In the genomic region with DNA sequence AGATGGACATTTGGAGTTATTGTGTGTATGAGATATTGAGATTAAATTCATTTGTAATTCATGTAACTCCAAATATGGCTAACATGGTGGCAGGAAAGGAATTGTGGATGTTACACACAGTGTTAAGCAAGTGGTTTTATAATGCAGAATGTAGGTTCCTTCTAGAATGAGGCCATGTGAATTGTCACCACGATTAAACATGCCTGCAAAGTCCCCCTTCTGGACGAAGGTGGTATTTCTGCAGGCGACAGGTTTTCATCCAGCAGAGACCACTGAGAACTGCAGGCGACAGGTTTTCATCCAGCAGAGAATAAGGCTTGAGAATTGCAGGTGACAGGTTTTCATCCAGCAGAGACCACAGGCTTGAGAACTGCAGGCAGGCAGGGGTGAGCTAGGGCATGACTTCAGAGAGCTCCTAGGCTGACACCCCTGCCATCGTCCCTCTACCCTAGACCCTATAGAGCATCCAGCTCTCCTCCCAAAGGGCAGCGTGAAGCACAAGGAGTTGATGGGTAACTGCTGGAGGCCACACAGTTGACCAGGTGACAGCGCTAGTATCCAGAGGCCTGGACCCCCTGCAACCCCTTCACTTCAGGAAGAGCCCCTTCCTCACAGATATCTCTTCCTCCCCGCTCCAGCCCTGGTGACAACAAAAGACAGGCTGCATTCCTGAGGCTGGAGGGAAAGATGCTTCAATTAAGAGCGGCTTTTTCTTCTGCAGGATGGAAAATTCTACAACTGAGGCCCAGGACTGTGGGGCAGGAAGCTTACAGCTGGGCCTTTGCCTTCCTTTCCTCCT, we compare ENCODE assay signal across 8 cellular contexts.
A peak's percentile ranks its signal among the peaks of the same experiment; 100 is the strongest.
DNase-seq lines count a peak whose midpoint lies in the region; TF ChIP-seq lines count a peak whose summit lies in the region.

No MANE protein-coding gene starts in this region.

- DNase-seq in BE2C, result peak; percentile 61
- DNase-seq in GM20000 (ENCODE audit: low spot score), result peak; percentile 57
- peak; percentile 12 for DNase-seq in NCI-H748 treated with DMSO at 0.1 percent for 48 hours (lab: John Stamatoyannopoulos, UW)
- DNase-seq in activated CD8-positive, alpha-beta memory T cell treated with anti-CD3 and anti-CD28 coated beads, Interleukin-2, amount 50 U/mL, for 4 hours, result peak; percentile 54
- no peak for DNase-seq in esophagus squamous epithelium (lab: John Stamatoyannopoulos, UW)
- DNase-seq in osteocyte (ENCODE audit: extremely low spot score, unreplicated experiment), result no peak
- DNase-seq in ureter (ENCODE audit: low spot score), result no peak
- DNase-seq in ovary, result no peak

- no peaks in the 10 kb centered on the region for H3K9me3 ChIP-seq in BE2C
- H3K9me3 ChIP-seq in esophagus squamous epithelium, result peaks cover 0 to 13% (median 11%) of the 10 kb centered on the region in 3 donors
- H3K9me3 ChIP-seq in ovary, result no peaks in the 10 kb centered on the region

- H3K27ac ChIP-seq in esophagus squamous epithelium (peak overlapping the region in 2 of 4 donors; percentile 4 to 42), ovary (no peak overlapping the region)

- peak; percentile 65 for TF ChIP-seq CTCF in BE2C (IDR thresholded peaks at IDR 0.05; ENCODE audit: low read depth, low read length)
- no peak for TF ChIP-seq CTCF in GM20000 (IDR thresholded peaks at IDR 0.05; ENCODE audit: extremely low read depth, missing control alignments)
- peak; percentile 29 to 69 (median 60) for TF ChIP-seq CTCF in esophagus squamous epithelium (IDR thresholded peaks at IDR 0.05)
- peak; percentile 76 for TF ChIP-seq CTCF in osteocyte (IDR thresholded peaks at IDR 0.05)
- TF ChIP-seq CTCF in ovary (IDR thresholded peaks at IDR 0.05), result peak in 1 of 3 donors; percentile 14

- TF ChIP-seq EP300 in ovary (IDR thresholded peaks at IDR 0.05), result no peak

- no peaks in the 10 kb centered on the region for H3K36me3 Mint-ChIP-seq in osteocyte (ENCODE audit: unreplicated experiment)

- H3K36me3 ChIP-seq in BE2C, result no peaks in the 10 kb centered on the region
- no peaks in the 10 kb centered on the region for H3K36me3 ChIP-seq in esophagus squamous epithelium
- no peaks in the 10 kb centered on the region for H3K36me3 ChIP-seq in ovary

- intact Hi-C loops in esophagus squamous epithelium (cut with DNase I) (loop anchor here (10.0 kb wide), 1 partner anchor 196 kb away; no protein-coding TSS in a partner anchor), ovary (cut with DNase I) (loop anchor here in 3 of 4 donors (10.0 kb wide), 2 partner anchors 196 to 976 kb away; no protein-coding TSS in a partner anchor)

- H3K27me3 Mint-ChIP-seq in osteocyte (ENCODE audit: unreplicated experiment), result peaks cover 32% of the 10 kb centered on the region

- TF ChIP-seq POLR2A in esophagus squamous epithelium (IDR thresholded peaks at IDR 0.05), result no peak
- no peak for TF ChIP-seq POLR2A in ovary (IDR thresholded peaks at IDR 0.05)

- no peak overlapping the region for H3K27ac Mint-ChIP-seq in osteocyte (ENCODE audit: unreplicated experiment)

- H3K4me3 Mint-ChIP-seq in osteocyte (ENCODE audit: unreplicated experiment), result no peak overlapping the region

- 25 to 46% methylated on average over 4 to 6 of the region's 9 CpGs for WGBS in esophagus squamous epithelium, 2 donors
- 42 to 55% (median 44%) methylated on average over 9 of the region's 9 CpGs for WGBS in ovary, 3 donors

- peaks cover 4% of the 10 kb centered on the region for H3K4me1 Mint-ChIP-seq in osteocyte (ENCODE audit: unreplicated experiment)

- H3K9me3 Mint-ChIP-seq in osteocyte (ENCODE audit: unreplicated experiment), result no peaks in the 10 kb centered on the region

- no peak overlapping the region for H3K4me3 ChIP-seq in BE2C (ENCODE audit: low read depth, low read length)
- H3K4me3 ChIP-seq in esophagus squamous epithelium, result no peak overlapping the region
- H3K4me3 ChIP-seq in ovary, result no peak overlapping the region

- no peaks in the 10 kb centered on the region for H3K4me1 ChIP-seq in BE2C
- H3K4me1 ChIP-seq in esophagus squamous epithelium, result peaks cover 0 to 31% (median 0%) of the 10 kb centered on the region in 3 donors
- no peaks in the 10 kb centered on the region for H3K4me1 ChIP-seq in ovary (ENCODE audit: insufficient read depth)

- no peaks in the 10 kb centered on the region for H3K27me3 ChIP-seq in BE2C
- H3K27me3 ChIP-seq in esophagus squamous epithelium, result peaks cover 0 to 13% (median 0%) of the 10 kb centered on the region in 4 donors
- no peaks in the 10 kb centered on the region for H3K27me3 ChIP-seq in ovary

Comparison
In these comparisons a context has a peak if more than half of its experiments do, and no peak if none do; other contexts are left out.
1. DNase-seq: peak in BE2C (single experiment), GM20000 (single experiment), NCI-H748 treated with DMSO at 0.1 percent for 48 hours (single experiment) and activated CD8-positive, alpha-beta memory T cell treated with anti-CD3 and anti-CD28 coated beads, Interleukin-2, amount 50 U/mL, for 4 hours (single experiment); none in esophagus squamous epithelium (single experiment), osteocyte (single experiment), ureter (single experiment) and ovary (0 of 5).